In the genomic region with DNA sequence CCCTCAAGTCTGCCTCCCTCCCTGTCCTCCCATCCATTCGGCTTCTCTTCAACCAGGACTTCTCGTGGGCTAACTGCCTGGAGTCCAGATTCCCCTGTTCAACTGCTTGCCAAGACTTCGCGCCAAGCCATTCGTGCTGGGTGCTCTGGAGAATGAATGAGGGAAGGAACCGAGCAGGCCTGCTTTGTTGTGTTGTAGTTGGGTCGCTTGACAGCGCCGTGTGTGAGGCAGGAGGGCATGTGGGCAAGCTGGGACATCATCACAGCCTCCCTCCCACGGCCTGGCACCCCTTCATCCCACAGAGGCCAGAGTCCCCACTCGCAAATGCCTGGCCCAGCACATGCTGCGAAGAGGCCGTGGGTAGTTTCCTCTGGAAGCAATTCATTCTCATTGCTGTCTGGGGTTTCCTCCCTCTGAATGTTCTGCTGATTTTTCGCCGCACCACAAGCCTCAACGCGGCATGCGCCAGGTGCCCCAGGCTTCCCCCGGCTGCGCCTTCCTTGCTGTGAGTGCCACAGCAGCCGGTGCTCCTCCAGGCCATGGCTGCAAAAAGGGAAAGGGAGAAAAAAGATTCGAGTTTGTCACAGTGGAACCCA, we compare ENCODE assay signal across 12 cellular contexts.
DNase-seq lines count a peak whose midpoint lies in the region; ATAC-seq, FAIRE-seq and TF ChIP-seq lines count a peak whose summit lies in the region.
"Had no signal": no experiment of that assay in that cellular context is flagged by ENCODE, and none has a peak within 500 bp of the region (broad histone marks: within the 10 kb centered on the region; RNA-seq: fewer than 3 reads in every experiment).

No MANE protein-coding gene starts in this region.

- H3K36me3 ChIP-seq in esophagus (ENCODE audit: control insufficient read depth in 2 of 2, insufficient read depth in 2 of 2, low read length in 1 of 2) (no peaks in the 10 kb centered on the region), neural progenitor cell (no peaks in the 10 kb centered on the region)

- POLR2A ChIA-PET in activated CD4-positive, alpha-beta memory T cell treated with anti-CD3 and anti-CD28 coated beads for 36 hours (lab: Charles Lee), result no interaction called here

- H3K4me1 Mint-ChIP-seq in activated CD4-positive, alpha-beta memory T cell treated with anti-CD3 and anti-CD28 coated beads for 36 hours (ENCODE audit: low read depth), result peaks cover 3% of the 10 kb centered on the region
- H3K4me1 Mint-ChIP-seq in neural progenitor cell, result peaks cover 22% of the 10 kb centered on the region

- DNase-seq in G401 (ENCODE audit: low spot score) (peak; percentile 32), neural progenitor cell (ENCODE audit: low spot score) (no peak), GM20000 (ENCODE audit: low spot score) (no peak), AG08396 (ENCODE audit: low spot score) (no peak), GM12891 (ENCODE audit: insufficient read length, low spot score) (no peak)
- DNase-seq in activated CD4-positive, alpha-beta memory T cell treated with anti-CD3 and anti-CD28 coated beads for 36 hours, result peak; percentile 17
- DNase-seq: kidney, NCI-H2081 treated with DMSO at 0.1 percent for 48 hours had no signal

- TF ChIP-seq CTCF in neural progenitor cell (IDR thresholded peaks at IDR 0.05), result no peak
- TF ChIP-seq CTCF in GM20000 (IDR thresholded peaks at IDR 0.05; ENCODE audit: extremely low read depth, missing control alignments), result no peak

- H3K27me3 ChIP-seq in esophagus (ENCODE audit: control insufficient read depth in 1 of 2, insufficient read depth in 2 of 2, low read length in 2 of 2) (no peaks in the 10 kb centered on the region), neural progenitor cell (no peaks in the 10 kb centered on the region)

- 38 to 49% methylated on average over 22 of the region's 22 CpGs for WGBS in esophagus, 2 donors

- TF ChIP-seq POLR2A in GM12891 (IDR thresholded peaks at IDR 0.05; ENCODE audit: low read depth, low read length), result no peak

- no peak overlapping the region for H3K4me3 Mint-ChIP-seq in activated CD4-positive, alpha-beta memory T cell treated with anti-CD3 and anti-CD28 coated beads for 36 hours
- H3K4me3 Mint-ChIP-seq in neural progenitor cell, result no peak overlapping the region

- H3K9me3 Mint-ChIP-seq in activated CD4-positive, alpha-beta memory T cell treated with anti-CD3 and anti-CD28 coated beads for 36 hours, result no peaks in the 10 kb centered on the region
- peaks cover 16% of the 10 kb centered on the region for H3K9me3 Mint-ChIP-seq in neural progenitor cell

- H3K4me1 ChIP-seq in esophagus (ENCODE audit: control insufficient read depth in 2 of 2, insufficient read depth in 2 of 2, low read length in 1 of 2), result peaks cover 0 to 11% of the 10 kb centered on the region in 2 donors
- H3K4me1 ChIP-seq in neural progenitor cell, result peaks cover 14% of the 10 kb centered on the region

- H3K79me2 ChIP-seq in neural progenitor cell (ENCODE audit: low read depth), result no peaks in the 10 kb centered on the region

- no peak for FAIRE-seq in GM12891 (lab: Jason Lieb, UNC)
- FAIRE-seq: kidney had no signal

- no peak for ATAC-seq in HG02970 (IDR thresholded peaks at IDR 0.05; ENCODE audit: low FRiP score, unreplicated experiment)
- ATAC-seq: naive thymus-derived CD8-positive, alpha-beta T cell had no signal

- H3K4me3 ChIP-seq in esophagus (ENCODE audit: low read depth in 1 of 2, low read length in 2 of 2) (no peak overlapping the region), neural progenitor cell (no peak overlapping the region)
- H3K4me3 ChIP-seq: SK-N-MC had no signal

- H3K9ac ChIP-seq in neural progenitor cell, result no peak overlapping the region

- H3K27me3 Mint-ChIP-seq in activated CD4-positive, alpha-beta memory T cell treated with anti-CD3 and anti-CD28 coated beads for 36 hours, result peaks cover 16% of the 10 kb centered on the region
- peaks cover 6% of the 10 kb centered on the region for H3K27me3 Mint-ChIP-seq in neural progenitor cell (ENCODE audit: insufficient read depth, low read depth)

- H3K4me2 ChIP-seq in neural progenitor cell, result no peak overlapping the region

- H4K20me1 ChIP-seq in neural progenitor cell (ENCODE audit: low read depth), result no peaks in the 10 kb centered on the region

- in situ Hi-C loops in G401 (cut with HindIII; ENCODE audit: low sequenced_read_pairs), result no loop called here

- intact Hi-C loops in activated CD4-positive, alpha-beta memory T cell treated with anti-CD3 and anti-CD28 coated beads for 36 hours (cut with micrococcal nuclease), result no loop called here

- no peaks in the 10 kb centered on the region for H3F3A ChIP-seq in neural progenitor cell (ENCODE audit: low read depth)

- peak overlapping the region; percentile 14 to 20 for H3K27ac ChIP-seq in esophagus (ENCODE audit: low read depth in 2 of 2, low read length in 1 of 2)
- H3K27ac ChIP-seq in neural progenitor cell, result no peak overlapping the region
- H3K27ac ChIP-seq: SK-N-MC had no signal

- CTCF ChIA-PET in activated CD4-positive, alpha-beta memory T cell treated with anti-CD3 and anti-CD28 coated beads for 36 hours (lab: Charles Lee), result no interaction called here

- no peaks in the 10 kb centered on the region for H3K9me3 ChIP-seq in esophagus (ENCODE audit: control insufficient read depth in 2 of 2, insufficient read depth in 1 of 2, low read depth in 1 of 2, low read length in 1 of 2)
- H3K9me3 ChIP-seq in neural progenitor cell (ENCODE audit: low read depth), result no peaks in the 10 kb centered on the region

- H3K27ac Mint-ChIP-seq in activated CD4-positive, alpha-beta memory T cell treated with anti-CD3 and anti-CD28 coated beads for 36 hours, result no peak overlapping the region
- H3K27ac Mint-ChIP-seq in neural progenitor cell, result peak overlapping the region; percentile 86

- H2AFZ ChIP-seq in neural progenitor cell (replicated peaks), result no peak overlapping the region

- no peaks in the 10 kb centered on the region for H3K36me3 Mint-ChIP-seq in activated CD4-positive, alpha-beta memory T cell treated with anti-CD3 and anti-CD28 coated beads for 36 hours
- H3K36me3 Mint-ChIP-seq in neural progenitor cell, result peaks cover 2% of the 10 kb centered on the region

TF ChIP-seq in GM12891, 5 proteins besides CTCF, POLR2A, EP300 and RAD21:
- TF ChIP-seq PAX5 (IDR thresholded peaks at IDR 0.05; ENCODE audit: insufficient read depth, low read length, severe bottlenecking) (no peak), SPI1 (IDR thresholded peaks at IDR 0.05; ENCODE audit: low read depth, low read length) (no peak), POLR2AphosphoS5 (IDR thresholded peaks at IDR 0.05; ENCODE audit: low read depth, low read length) (no peak), TAF1 (IDR thresholded peaks at IDR 0.05; ENCODE audit: low read depth, low read length) (no peak)

Comparison
In these comparisons a context has a peak if more than half of its experiments do, and no peak if none do; other contexts are left out.
1. DNase-seq: peak in G401 (single experiment) and activated CD4-positive, alpha-beta memory T cell treated with anti-CD3 and anti-CD28 coated beads for 36 hours (single experiment); none in neural progenitor cell (single experiment), GM20000 (single experiment), AG08396 (single experiment) and GM12891 (single experiment).